ENCODE assay signal across 8 cellular contexts in genomic region chr22:42069801-42070516, GRCh38. TPM values are rescaled to one million over a fixed set of nuclear protein-coding genes. Genes with fewer than 3 reads are reported as not detected.
A peak's percentile ranks its signal among the peaks of the same experiment; 100 is the strongest.
DNase-seq lines count a peak whose midpoint lies in the region; ATAC-seq and TF ChIP-seq lines count a peak whose summit lies in the region.

No MANE protein-coding gene starts in this region.

- peak; percentile 13 for ATAC-seq in GM18498 (IDR thresholded peaks at IDR 0.05; ENCODE audit: unreplicated experiment)
- peak; percentile 18 for ATAC-seq in HG03066 (IDR thresholded peaks at IDR 0.05; ENCODE audit: low read depth, unreplicated experiment)
- peak; percentile 3 for ATAC-seq in Right ventricle myocardium inferior
- no peak for ATAC-seq in HG03354 (IDR thresholded peaks at IDR 0.05; ENCODE audit: poor library complexity, severe bottlenecking, unreplicated experiment)

- intact Hi-C loops in Right ventricle myocardium inferior (cut with DNase I), result no loop called here

- no peaks in the 10 kb centered on the region for H3K9me3 ChIP-seq in WERI-Rb-1 (ENCODE audit: severe bottlenecking)

- H3K4me3 ChIP-seq in WERI-Rb-1 (ENCODE audit: low read depth, low read length), result peak overlapping the region; percentile 52

- H3K27me3 ChIP-seq in WERI-Rb-1 (ENCODE audit: insufficient read depth, low read depth, severe bottlenecking), result no peaks in the 10 kb centered on the region

- peak overlapping the region; percentile 80 for H3K4me3 Mint-ChIP-seq in progenitor cell of endocrine pancreas (ENCODE audit: low read depth)

- DNase-seq in WERI-Rb-1 (no peak), Right ventricle myocardium inferior (ENCODE audit: missing footprints) (no peak), progenitor cell of endocrine pancreas (ENCODE audit: low spot score, unreplicated experiment) (no peak), NCI-H524 (lab: John Stamatoyannopoulos, UW) (no peak), NCI-H1048 (lab: John Stamatoyannopoulos, UW) (no peak)

- peaks cover 4% of the 10 kb centered on the region for H3K27me3 Mint-ChIP-seq in progenitor cell of endocrine pancreas

- H3K36me3 Mint-ChIP-seq in progenitor cell of endocrine pancreas (ENCODE audit: insufficient read depth), result peaks cover 9% of the 10 kb centered on the region

- no peaks in the 10 kb centered on the region for H3K9me3 Mint-ChIP-seq in progenitor cell of endocrine pancreas (ENCODE audit: low read depth)

- TF ChIP-seq CTCF in WERI-Rb-1 (IDR thresholded peaks at IDR 0.05; ENCODE audit: low read depth, low read length), result no peak
- TF ChIP-seq CTCF in progenitor cell of endocrine pancreas (IDR thresholded peaks at IDR 0.05; ENCODE audit: unreplicated experiment), result no peak

- peak overlapping the region; percentile 83 for H3K27ac Mint-ChIP-seq in progenitor cell of endocrine pancreas

- H3K4me1 Mint-ChIP-seq in progenitor cell of endocrine pancreas (ENCODE audit: low read depth), result peaks cover 7% of the 10 kb centered on the region

- H3K36me3 ChIP-seq in WERI-Rb-1, result peaks cover 17% of the 10 kb centered on the region

- peak overlapping the region; percentile 88 for H3K27ac ChIP-seq in WERI-Rb-1

RNA-seq across cellular contexts. Expression of gene NAGA, which starts 0.7 kb away (rescaled TPM):
- total RNA-seq in Right ventricle myocardium inferior (14.3 TPM), progenitor cell of endocrine pancreas (16.9 and 17.2 TPM in 2 replicates)

RNA-seq across cellular contexts. Expression of gene PHETA2, which starts 4.1 kb away (rescaled TPM):
- 6.2 TPM for total RNA-seq in Right ventricle myocardium inferior
- total RNA-seq in progenitor cell of endocrine pancreas, result 5.2 and 6.1 TPM in 2 replicates

RNA-seq across cellular contexts. Expression of gene SMDT1, which starts 9.5 kb away (rescaled TPM):
- total RNA-seq in Right ventricle myocardium inferior (172 TPM), progenitor cell of endocrine pancreas (71.7 and 78.8 TPM in 2 replicates)

RNA-seq across cellular contexts. Expression of gene NDUFA6, which starts 20.6 kb away (rescaled TPM):
- total RNA-seq in Right ventricle myocardium inferior (296 TPM), progenitor cell of endocrine pancreas (66.2 and 73.4 TPM in 2 replicates)
